In genomic region chr5:122485226-122485625, GRCh38 we compare ENCODE assay signal across 7 cellular contexts.
"Had no signal": no experiment of that assay in that cellular context is flagged by ENCODE, and none has a peak within 500 bp of the region (broad histone marks: within the 10 kb centered on the region; RNA-seq: fewer than 3 reads in every experiment).

No MANE protein-coding gene starts in this region.

- H3K27ac Mint-ChIP-seq: IgD-negative memory B cell had no signal

- DNase-seq: IMR-90, KBM-7 had no signal

- ATAC-seq: HepG2, K562 had no signal

- H3K4me3 ChIP-seq: K562 had no signal

- FAIRE-seq: HepG2, HTR-8/SVneo, K562 had no signal

- H3K27ac ChIP-seq: HL-60 had no signal

- H3K36me3 Mint-ChIP-seq: IgD-negative memory B cell had no signal
